ENCODE assay signal across 8 cellular contexts in the genomic region with DNA sequence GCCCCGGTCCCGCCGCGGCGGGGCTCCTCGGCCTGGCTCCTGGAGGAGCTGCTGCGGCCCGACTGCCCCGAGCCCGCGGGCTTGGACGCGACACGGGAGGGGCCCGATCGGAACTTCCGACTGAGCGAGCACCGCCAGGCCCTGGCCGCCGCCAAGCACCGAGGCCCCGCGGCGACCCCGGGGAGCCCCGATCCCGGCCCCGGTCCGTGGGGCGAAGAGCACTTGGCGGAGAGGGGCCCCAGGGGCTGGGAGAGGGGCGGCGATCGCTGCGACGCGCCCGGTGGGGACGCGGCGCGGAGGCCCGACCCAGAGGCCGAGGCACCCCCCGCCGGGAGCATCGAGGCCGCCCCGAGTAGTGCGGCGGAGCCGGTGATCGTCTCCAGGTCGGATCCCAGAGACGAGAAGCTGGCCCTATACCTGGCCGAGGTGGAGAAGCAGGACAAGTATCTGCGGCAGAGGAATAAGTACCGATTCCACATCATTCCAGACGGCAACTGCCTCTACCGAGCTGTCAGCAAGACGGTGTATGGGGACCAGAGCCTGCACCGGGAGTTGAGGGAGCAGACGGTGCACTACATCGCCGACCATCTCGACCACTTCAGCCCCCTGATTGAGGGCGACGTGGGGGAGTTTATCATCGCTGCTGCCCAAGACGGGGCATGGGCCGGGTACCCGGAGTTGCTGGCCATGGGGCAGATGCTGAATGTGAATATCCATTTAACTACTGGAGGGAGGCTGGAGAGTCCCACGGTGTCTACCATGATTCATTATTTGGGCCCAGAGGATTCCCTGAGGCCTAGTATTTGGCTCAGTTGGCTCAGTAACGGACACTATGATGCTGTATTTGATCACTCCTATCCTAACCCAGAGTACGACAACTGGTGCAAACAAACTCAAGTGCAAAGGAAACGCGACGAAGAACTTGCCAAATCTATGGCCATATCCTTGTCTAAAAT. TPM values are rescaled to one million over a fixed set of nuclear protein-coding genes. Genes with fewer than 3 reads are reported as not detected.
DNase-seq lines count a peak whose midpoint lies in the region; ATAC-seq and TF ChIP-seq lines count a peak whose summit lies in the region.

No MANE protein-coding gene starts in this region.

- H3K36me3 ChIP-seq in neuron (ENCODE audit: insufficient read depth, low read length) (no peaks in the 10 kb centered on the region), upper lobe of right lung (no peaks in the 10 kb centered on the region)

- peaks cover 38% of the 10 kb centered on the region for H3K4me1 Mint-ChIP-seq in activated T-helper 2 cell treated with anti-CD3 and anti-CD28 coated beads, Interferon-gamma antibody, Interleukin-2, Interleukin-4, amounts not matched to agents 10 μg/mL and 5 μg/mL and 100 μg/mL, durations not matched to agents 14 hours and 24 hours and 36 hours (ENCODE audit: low read depth)

- no peaks in the 10 kb centered on the region for H3K9me3 Mint-ChIP-seq in activated T-helper 2 cell treated with anti-CD3 and anti-CD28 coated beads, Interferon-gamma antibody, Interleukin-2, Interleukin-4, amounts not matched to agents 10 μg/mL and 5 μg/mL and 100 μg/mL, durations not matched to agents 14 hours and 24 hours and 36 hours

- CTCF ChIA-PET in HEK293T (lab: Yijun Ruan, JAX), result no interaction called here

- peak overlapping the region; percentile 36 for H2AFZ ChIP-seq in neuron (ENCODE audit: low read depth, low read length)

- DNase-seq in GM12865 (ENCODE audit: low read depth) (peak; percentile 23), HEK293T (ENCODE audit: extremely low spot score) (peak; percentile 38), NB4 (ENCODE audit: low read depth) (peak; percentile 8), fibroblast of villous mesenchyme (ENCODE audit: low read depth) (peak; percentile 40), upper lobe of right lung (peak; percentile 76), T1000 (lab: John Stamatoyannopoulos, UW) (no peak)
- DNase-seq in activated T-helper 2 cell treated with anti-CD3 and anti-CD28 coated beads, Interferon-gamma antibody, Interleukin-2, Interleukin-4, amounts not matched to agents 10 μg/mL and 5 μg/mL and 100 μg/mL, durations not matched to agents 14 hours and 24 hours and 36 hours (ENCODE audit: low spot score), result peak; percentile 39

- H3K4me3 ChIP-seq in GM12865 (ENCODE audit: low read depth, low read length) (peak overlapping the region; percentile 54), NB4 (ENCODE audit: low read depth, low read length) (peak overlapping the region; percentile 51), fibroblast of villous mesenchyme (ENCODE audit: low read depth, low read length) (peak overlapping the region; percentile 82), neuron (ENCODE audit: low read length) (peak overlapping the region; percentile 49), upper lobe of right lung (peak overlapping the region; percentile 79)

- no peaks in the 10 kb centered on the region for H3K27me3 ChIP-seq in neuron (ENCODE audit: insufficient read depth, low read length)
- no peaks in the 10 kb centered on the region for H3K27me3 ChIP-seq in upper lobe of right lung

- H3K9me3 ChIP-seq in neuron (ENCODE audit: low read length) (no peaks in the 10 kb centered on the region), upper lobe of right lung (no peaks in the 10 kb centered on the region)

- intact Hi-C loops in activated T-helper 2 cell treated with anti-CD3 and anti-CD28 coated beads, Interferon-gamma antibody, Interleukin-2, Interleukin-4, amounts not matched to agents 10 μg/mL and 5 μg/mL and 100 μg/mL, durations not matched to agents 14 hours and 24 hours and 36 hours (cut with micrococcal nuclease), result loop anchor here (2.0 to 10.0 kb wide), 3 partner anchors 27 to 75 kb away; no protein-coding TSS in a partner anchor
- intact Hi-C loops in upper lobe of right lung (cut with DNase I), result no loop called here

- H3K4me3 Mint-ChIP-seq in activated T-helper 2 cell treated with anti-CD3 and anti-CD28 coated beads, Interferon-gamma antibody, Interleukin-2, Interleukin-4, amounts not matched to agents 10 μg/mL and 5 μg/mL and 100 μg/mL, durations not matched to agents 14 hours and 24 hours and 36 hours (ENCODE audit: low read depth), result peak overlapping the region; percentile 88

- TF ChIP-seq POLR2A in NB4 (IDR thresholded peaks at IDR 0.05; ENCODE audit: extremely low read depth, insufficient read length), result no peak

- POLR2A ChIA-PET in HEK293T (lab: Yijun Ruan, JAX), result interaction anchor here (0.7 to 2.2 kb wide), 4 partner anchors 10 to 100 kb away, joined by 3 to 8 read pairs (median 4); no protein-coding TSS in a partner anchor

- H3K27me3 Mint-ChIP-seq in activated T-helper 2 cell treated with anti-CD3 and anti-CD28 coated beads, Interferon-gamma antibody, Interleukin-2, Interleukin-4, amounts not matched to agents 10 μg/mL and 5 μg/mL and 100 μg/mL, durations not matched to agents 14 hours and 24 hours and 36 hours (ENCODE audit: low read depth), result peaks cover 2% of the 10 kb centered on the region

- H3K27ac Mint-ChIP-seq in activated T-helper 2 cell treated with anti-CD3 and anti-CD28 coated beads, Interferon-gamma antibody, Interleukin-2, Interleukin-4, amounts not matched to agents 10 μg/mL and 5 μg/mL and 100 μg/mL, durations not matched to agents 14 hours and 24 hours and 36 hours, result peak overlapping the region; percentile 87

- ATAC-seq in upper lobe of right lung, result peak; percentile 1

- peak overlapping the region; percentile 95 for H3K27ac ChIP-seq in upper lobe of right lung

- H3K4me1 ChIP-seq in neuron (ENCODE audit: insufficient read depth, low read length) (peaks cover 15% of the 10 kb centered on the region), upper lobe of right lung (peaks cover 30% of the 10 kb centered on the region)

- peaks cover 33% of the 10 kb centered on the region for H3K36me3 Mint-ChIP-seq in activated T-helper 2 cell treated with anti-CD3 and anti-CD28 coated beads, Interferon-gamma antibody, Interleukin-2, Interleukin-4, amounts not matched to agents 10 μg/mL and 5 μg/mL and 100 μg/mL, durations not matched to agents 14 hours and 24 hours and 36 hours (ENCODE audit: low read depth)

- TF ChIP-seq CTCF in GM12865 (IDR thresholded peaks at IDR 0.05; ENCODE audit: insufficient read depth, low read depth, low read length, missing control alignments) (no peak), NB4 (IDR thresholded peaks at IDR 0.05; ENCODE audit: low read depth, low read length) (no peak), fibroblast of villous mesenchyme (IDR thresholded peaks at IDR 0.05; ENCODE audit: insufficient read depth, low read depth, low read length) (no peak), upper lobe of right lung (IDR thresholded peaks at IDR 0.05) (no peak)

TF ChIP-seq in HEK293T, 16 proteins besides CTCF, POLR2A, EP300 and RAD21:
- TF ChIP-seq ELF4 (IDR thresholded peaks at IDR 0.05) (no peak), SP1 (IDR thresholded peaks at IDR 0.05) (no peak), FOXK2 (IDR thresholded peaks at IDR 0.05) (no peak), ZNF384 (IDR thresholded peaks at IDR 0.05) (no peak)

RNA-seq across cellular contexts. Expression of a gene that starts 1.3 kb away (rescaled TPM):
- 9.7 and 10.2 TPM in 2 replicates for total RNA-seq in activated T-helper 2 cell treated with anti-CD3 and anti-CD28 coated beads, Interferon-gamma antibody, Interleukin-2, Interleukin-4, amounts not matched to agents 10 μg/mL and 5 μg/mL and 100 μg/mL, durations not matched to agents 14 hours and 24 hours and 36 hours
- total RNA-seq in fibroblast of villous mesenchyme (5.2 and 6.0 TPM in 2 replicates), upper lobe of right lung (29.4 TPM)
